ENCODE assay signal across 9 cellular contexts in the genomic region with DNA sequence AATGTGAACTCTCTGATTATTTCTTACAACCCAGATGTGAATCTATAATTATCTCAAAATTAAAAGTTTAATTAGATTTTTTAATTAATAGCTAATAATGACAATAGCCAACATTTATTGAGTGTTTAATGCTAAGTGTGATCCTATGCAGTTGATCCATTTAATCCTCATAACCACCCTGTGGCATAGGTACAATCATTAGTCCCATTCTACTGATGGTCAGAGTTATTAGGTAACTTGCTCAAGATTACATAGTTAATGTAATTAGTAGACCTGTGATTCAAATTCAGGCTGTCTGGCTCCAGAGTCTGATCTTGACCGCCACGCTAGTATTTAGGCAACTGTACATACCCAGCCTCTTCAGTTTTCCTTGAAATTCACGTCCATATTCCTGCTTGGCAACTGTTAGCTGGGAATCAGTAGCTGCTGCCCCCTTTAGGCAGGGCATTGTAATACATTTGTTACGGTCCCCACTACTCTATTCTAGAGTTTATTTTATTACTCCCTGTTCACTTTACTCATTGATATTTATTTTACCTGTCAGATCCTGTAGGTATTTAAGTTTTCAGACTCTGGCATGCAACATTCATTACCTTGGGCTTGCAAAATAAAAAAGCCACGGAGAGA. TPM values are rescaled to one million over a fixed set of nuclear protein-coding genes. Genes with fewer than 3 reads are reported as not detected.
DNase-seq lines count a peak whose midpoint lies in the region; ATAC-seq, FAIRE-seq and TF ChIP-seq lines count a peak whose summit lies in the region.
"Had no signal": no experiment of that assay in that cellular context is flagged by ENCODE, and none has a peak within 500 bp of the region (broad histone marks: within the 10 kb centered on the region; RNA-seq: fewer than 3 reads in every experiment).

No MANE protein-coding gene starts in this region.

- WGBS in heart left ventricle, 4 donors, result 50 to 66% (median 59%) methylated on average over 5 of the region's 5 CpGs
- 49 to 55% methylated on average over 5 of the region's 5 CpGs for WGBS in thyroid gland, 2 donors

- H3K4me3 ChIP-seq in heart left ventricle, result no peak overlapping the region
- no peak overlapping the region for H3K4me3 ChIP-seq in NB4 (ENCODE audit: low read depth, low read length)
- no peak overlapping the region for H3K4me3 ChIP-seq in epithelial cell of proximal tubule (ENCODE audit: low read depth, low read length)
- no peak overlapping the region for H3K4me3 ChIP-seq in thyroid gland (replicated peaks in 1 of 3)

- FAIRE-seq in frontal cortex (lab: Jason Lieb, UNC), result no peak

- TF ChIP-seq POLR2A in heart left ventricle (IDR thresholded peaks at IDR 0.05) (no peak), NB4 (IDR thresholded peaks at IDR 0.05; ENCODE audit: extremely low read depth, insufficient read length) (no peak), thyroid gland (IDR thresholded peaks at IDR 0.05) (no peak)

- intact Hi-C loops in heart left ventricle (cut with DNase I), result no loop called here
- intact Hi-C loops in cardiac septum (cut with DNase I), result no loop called here
- intact Hi-C loops in thyroid gland (cut with DNase I), result no loop called here

- H3K27me3 ChIP-seq in heart left ventricle (no peaks in the 10 kb centered on the region), thyroid gland (no peaks in the 10 kb centered on the region)

- TF ChIP-seq CTCF in heart left ventricle (IDR thresholded peaks at IDR 0.05) (peak; percentile 28 to 59 (median 40)), NB4 (IDR thresholded peaks at IDR 0.05; ENCODE audit: low read depth, low read length) (peak; percentile 69), epithelial cell of proximal tubule (conservative IDR thresholded peaks at IDR 0.05; ENCODE audit: low read depth, low read length) (peak; percentile 85), thyroid gland (IDR thresholded peaks at IDR 0.05) (peak in 4 of 6 experiments; percentile 14 to 41 (median 24))

- H3K4me1 ChIP-seq in heart left ventricle (no peaks in the 10 kb centered on the region), thyroid gland (no peaks in the 10 kb centered on the region)

- H3K27ac ChIP-seq in heart left ventricle (no peak overlapping the region), thyroid gland (no peak overlapping the region)

- H3K9me3 ChIP-seq in heart left ventricle, result peaks cover 0 to 11% (median 0%) of the 10 kb centered on the region in 12 donors
- H3K9me3 ChIP-seq in thyroid gland, result no peaks in the 10 kb centered on the region

- no peak for ATAC-seq in heart left ventricle

- H3K36me3 ChIP-seq in heart left ventricle (no peaks in the 10 kb centered on the region), thyroid gland (no peaks in the 10 kb centered on the region)

- DNase-seq in heart left ventricle (no peak), cardiac septum (ENCODE audit: low spot score) (no peak), NB4 (ENCODE audit: low read depth) (peak; percentile 30), epithelial cell of proximal tubule (ENCODE audit: low read depth) (no peak), thyroid gland (no peak), frontal cortex (ENCODE audit: low spot score in 2 of 2) (no peak), NCI-H526 treated with DMSO at 0.1 percent for 48 hours (lab: John Stamatoyannopoulos, UW) (no peak), nucleus accumbens (lab: John Stamatoyannopoulos, UW) (no peak)
- DNase-seq: activated naive CD8-positive, alpha-beta T cell treated with anti-CD3 and anti-CD28 coated beads, Interleukin-2, amount 10 ng/mL, durations not matched to agents 7 days and 5 days had no signal

RNA-seq across cellular contexts. Expression of a gene that starts 20.6 kb away (rescaled TPM):
- total RNA-seq in heart left ventricle (1 to 10 TPM; 1.1 to 4.5 (median 2.4) TPM), cardiac septum (3.1 TPM), epithelial cell of proximal tubule (1.3 and 1.4 TPM in 2 replicates), thyroid gland (10 to 100 TPM in 1 of 4 donors, 1 to 10 TPM in 3; 3.6 to 12.7 (median 3.9) TPM), frontal cortex (1.6 TPM)
- polyA plus RNA-seq in heart left ventricle, result 1 to 10 TPM; 1.1 to 2.1 TPM

RNA-seq across cellular contexts. Expression of a gene that starts 51.1 kb away (rescaled TPM):
- total RNA-seq in heart left ventricle, result 100 to 1,000 TPM; 106 to 178 (median 138) TPM
- polyA plus RNA-seq in heart left ventricle, result 100 to 1,000 TPM in 1 of 2 donors, 10 to 100 TPM in 1; 26.0 to 107 TPM
- total RNA-seq in cardiac septum, result 159 TPM
- 37.1 and 42.8 TPM in 2 replicates for total RNA-seq in epithelial cell of proximal tubule
- total RNA-seq in thyroid gland, result 100 to 1,000 TPM in 1 of 4 donors, 10 to 100 TPM in 3; 40.8 to 191 (median 82.5) TPM
- total RNA-seq in frontal cortex, result 206 TPM

Comparison
In these comparisons a context has a peak if more than half of its experiments do, and no peak if none do; other contexts are left out.
1. CTCF ChIP-seq: peak in every context shown above with its lines; median percentile 85 in epithelial cell of proximal tubule; 69 in NB4; 40 in heart left ventricle; 24 in thyroid gland.